13 cellular contexts compared by ENCODE assay signal in the genomic region with DNA sequence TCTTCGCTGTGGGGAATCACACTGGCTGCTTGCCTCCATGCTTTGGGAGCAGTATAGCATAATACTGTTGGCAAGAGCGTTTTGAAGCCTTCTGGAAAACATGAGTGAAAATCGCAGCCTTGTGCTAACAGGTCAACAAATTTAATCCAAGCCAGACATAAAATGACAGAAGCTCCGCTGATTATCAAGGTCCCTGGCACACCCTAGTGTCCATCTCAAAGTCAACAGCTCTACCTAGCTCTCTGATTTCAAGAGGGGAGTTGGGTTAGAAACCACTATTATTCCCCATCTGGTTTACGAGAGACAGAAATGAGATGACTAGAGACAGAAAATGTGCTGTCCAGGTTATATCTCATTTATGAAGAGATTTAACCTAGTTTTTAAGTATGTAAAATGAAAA.
"Had no signal": no experiment of that assay in that cellular context is flagged by ENCODE, and none has a peak within 500 bp of the region (broad histone marks: within the 10 kb centered on the region; RNA-seq: fewer than 3 reads in every experiment).

No MANE protein-coding gene starts in this region.

- H3K4me1 Mint-ChIP-seq: naive thymus-derived CD4-positive, alpha-beta T cell; nephron progenitor cell had no signal

- H3K4me3 Mint-ChIP-seq: naive thymus-derived CD4-positive, alpha-beta T cell; nephron progenitor cell had no signal

- H3K27ac Mint-ChIP-seq: naive thymus-derived CD4-positive, alpha-beta T cell; nephron progenitor cell had no signal

- H3K36me3 ChIP-seq: colonic mucosa, neutrophil, right atrium auricular region had no signal

- H3K27ac ChIP-seq: colonic mucosa, foreskin keratinocyte, neutrophil, right atrium auricular region had no signal

- H3K36me3 Mint-ChIP-seq: naive thymus-derived CD4-positive, alpha-beta T cell had no signal

- H3K4me1 ChIP-seq: colonic mucosa, right atrium auricular region had no signal

- H3K9me3 Mint-ChIP-seq: nephron progenitor cell had no signal

- ATAC-seq: foreskin keratinocyte; naive thymus-derived CD4-positive, alpha-beta T cell had no signal

- H3K9me3 ChIP-seq: colonic mucosa, neutrophil had no signal

- H3K27me3 ChIP-seq: colonic mucosa, foreskin keratinocyte, neutrophil, right atrium auricular region had no signal

- H3K4me3 ChIP-seq: colonic mucosa, right atrium auricular region had no signal

- DNase-seq: colonic mucosa; dermis blood vessel endothelial cell; erythroblast; foreskin keratinocyte; kidney glomerular epithelial cell; naive thymus-derived CD4-positive, alpha-beta T cell; nephron progenitor cell; small intestine; stimulated activated CD4-positive, alpha-beta T cell treated with anti-CD3 and anti-CD28 coated beads, Interleukin-12 subunit alpha, Interleukin-12 subunit beta, amount 100 ng/mL, for 4 hours; stimulated activated naive CD4-positive, alpha-beta T cell; trophoblast cell had no signal
